In genomic region chr3:44132593-44132992, GRCh38 we compare ENCODE assay signal across 21 cellular contexts.
DNase-seq lines count a peak whose midpoint lies in the region; ATAC-seq, FAIRE-seq and TF ChIP-seq lines count a peak whose summit lies in the region.
"Had no signal": no experiment of that assay in that cellular context is flagged by ENCODE, and none has a peak within 500 bp of the region (broad histone marks: within the 10 kb centered on the region; RNA-seq: fewer than 3 reads in every experiment).

No MANE protein-coding gene starts in this region.

- no peak overlapping the region for H3K56ac ChIP-seq in IMR-90 (ENCODE audit: extremely low read depth, insufficient read depth, low read length)

- no peak overlapping the region for H3K14ac ChIP-seq in IMR-90 (replicated peaks; ENCODE audit: low read depth, low read length)

- H3K9me3 Mint-ChIP-seq in Caco-2 (ENCODE audit: unreplicated experiment): no peaks in the 10 kb centered on the region
- H3K9me3 Mint-ChIP-seq: CD4-positive, alpha-beta T cell; CD8-positive, alpha-beta T cell had no signal

- WGBS in A549 (ENCODE audit: missing lambda C conversion rate): 15% methylated on average over 7 of the region's 7 CpGs
- WGBS in IMR-90 (ENCODE audit: extremely low coverage in 2 of 2, insufficient read length in 1 of 2), 2 experiments: 60% methylated on average over 1 of the region's 7 CpGs; no CpG with 5 or more reads in 1 of the 2 experiments

- H2AFZ ChIP-seq in IMR-90 (replicated peaks; ENCODE audit: low read length, poor library complexity) (no peak overlapping the region), neural cell (ENCODE audit: low read depth, low read length) (no peak overlapping the region)

- no peak overlapping the region for H4K91ac ChIP-seq in IMR-90 (ENCODE audit: insufficient read depth, low read depth, low read length)

- H4K8ac ChIP-seq in IMR-90 (ENCODE audit: low read depth in 2 of 2, low read length in 2 of 2): no peak overlapping the region

- no peaks in the 10 kb centered on the region for H4K20me1 ChIP-seq in IMR-90 (ENCODE audit: insufficient read depth, low read length)
- no peaks in the 10 kb centered on the region for H4K20me1 ChIP-seq in neural cell (ENCODE audit: insufficient read depth)
- H4K20me1 ChIP-seq: BLaER1 treated with 17β-estradiol and CSF1 and Interleukin-3, amounts not matched to agents 10 nM and 100 nM had no signal

- H3K9me3 ChIP-seq in A549 (no peaks in the 10 kb centered on the region), IMR-90 (ENCODE audit: control insufficient read depth, insufficient read depth, low read length) (no peaks in the 10 kb centered on the region), neural cell (ENCODE audit: low read length) (no peaks in the 10 kb centered on the region), Caco-2 (no peaks in the 10 kb centered on the region)
- H3K9me3 ChIP-seq: BLaER1 treated with 17β-estradiol and CSF1 and Interleukin-3, amounts not matched to agents 10 nM and 100 nM had no signal

- no peak overlapping the region for H2BK120ac ChIP-seq in IMR-90 (ENCODE audit: low read depth, low read length)

- H3K9ac ChIP-seq in IMR-90 (ENCODE audit: low read depth, low read length) (no peak overlapping the region), neural cell (ENCODE audit: low read length) (peak overlapping the region; percentile 49)
- H3K9ac ChIP-seq: BLaER1 treated with 17β-estradiol and CSF1 and Interleukin-3, amounts not matched to agents 10 nM and 100 nM had no signal

- peaks cover 3% of the 10 kb centered on the region for H3F3A ChIP-seq in neural cell (ENCODE audit: insufficient read depth, low read length, poor library complexity, severe bottlenecking)

- H3K27me3 ChIP-seq in IMR-90 (ENCODE audit: control insufficient read depth, insufficient read depth, low read length) (no peaks in the 10 kb centered on the region), neural cell (ENCODE audit: insufficient read depth, low read depth, low read length) (no peaks in the 10 kb centered on the region), Caco-2 (replicated peaks; ENCODE audit: control insufficient read depth, insufficient read depth, low read length) (no peaks in the 10 kb centered on the region)
- H3K27me3 ChIP-seq: BLaER1 treated with 17β-estradiol and CSF1 and Interleukin-3, amounts not matched to agents 10 nM and 100 nM had no signal

- TF ChIP-seq RAD21 in A549 (conservative IDR thresholded peaks at IDR 0.05 in 1 of 2, IDR thresholded peaks at IDR 0.05 in 1 of 2) (no peak), IMR-90 (IDR thresholded peaks at IDR 0.05; ENCODE audit: low read length) (no peak), neural cell (conservative IDR thresholded peaks at IDR 0.05) (peak; percentile 25)

- BruUV-seq in IMR-90 (replicated peaks; lab: Mats Ljungman, UMichigan) (no TSS peak), Caco-2 (replicated peaks; lab: Mats Ljungman, UMichigan) (no TSS peak)

- H3K4ac ChIP-seq in IMR-90 (ENCODE audit: low read depth, low read length): no peak overlapping the region

- no peak for TF ChIP-seq POLR2A in A549 (IDR thresholded peaks at IDR 0.05; ENCODE audit: low read length)
- no peak for TF ChIP-seq POLR2A in IMR-90 (IDR thresholded peaks at IDR 0.05; ENCODE audit: low read depth, low read length)

- H3K4me1 Mint-ChIP-seq in Caco-2 (ENCODE audit: low read depth, unreplicated experiment): no peaks in the 10 kb centered on the region

- H3K18ac ChIP-seq in IMR-90 (ENCODE audit: low read depth, low read length): no peak overlapping the region

- DNase-seq in A549 (ENCODE audit: low read depth in 1 of 2, low spot score in 1 of 2): no peak
- DNase-seq in IMR-90: no peak
- DNase-seq in Caco-2: no peak
- no peak for DNase-seq in activated effector memory CD4-positive, alpha-beta T cell treated with Interleukin-2 at 50 U/mL for 16 hours
- DNase-seq: 8988T; AML-193; CD4-positive, alpha-beta T cell; CD8-positive, alpha-beta T cell; DMS 273 treated with DMSO at 0.1 percent for 48 hours; DMS153; DMS53; DMS79; DND-41; GDM1 had no signal

- FAIRE-seq in A549 (lab: Jason Lieb, UNC): no peak
- FAIRE-seq: A204.1, GM12891, GM19239 had no signal

- CTCF ChIA-PET in A549 (lab: Yijun Ruan, JAX) (no interaction called here), IMR-90 (lab: Yijun Ruan, JAX) (no interaction called here), Caco-2 (lab: Charles Lee) (no interaction called here)

- TF ChIP-seq EP300 in A549 (IDR thresholded peaks at IDR 0.05) (no peak), neural cell (conservative IDR thresholded peaks at IDR 0.05; ENCODE audit: poor library complexity, severe bottlenecking) (peak; percentile 86)

- POLR2A ChIA-PET in A549 (lab: Yijun Ruan, JAX): no interaction called here
- POLR2A ChIA-PET in IMR-90 (lab: Charles Lee; ENCODE audit: unreplicated experiment): no interaction called here
- POLR2A ChIA-PET in Caco-2 (lab: Charles Lee): no interaction called here

- H2AK5ac ChIP-seq in IMR-90 (ENCODE audit: low read depth, low read length): no peak overlapping the region

- no peak overlapping the region for H3K27ac Mint-ChIP-seq in Caco-2 (ENCODE audit: unreplicated experiment)
- H3K27ac Mint-ChIP-seq: B cell; CD4-positive, alpha-beta T cell; CD8-positive, alpha-beta T cell had no signal

- no peak overlapping the region for H4K5ac ChIP-seq in IMR-90 (ENCODE audit: low read depth, low read length)

- no peaks in the 10 kb centered on the region for H3K9me1 ChIP-seq in IMR-90 (ENCODE audit: insufficient read depth, low read length)

- dilution Hi-C loops in IMR-90 (cut with HindIII; ENCODE audit: low sequenced_read_pairs, unreplicated experiment): no loop called here

- H3K4me3 ChIP-seq in A549 (no peak overlapping the region), IMR-90 (ENCODE audit: insufficient read depth, low read depth, low read length) (no peak overlapping the region), neural cell (ENCODE audit: low read length) (peak overlapping the region; percentile 31), Caco-2 (ENCODE audit: low read depth, low read length) (no peak overlapping the region)
- H3K4me3 ChIP-seq: BLaER1 treated with 17β-estradiol and CSF1 and Interleukin-3, amounts not matched to agents 10 nM and 100 nM had no signal

- no peak overlapping the region for H3K23ac ChIP-seq in IMR-90 (ENCODE audit: low read depth, low read length)

- no peak overlapping the region for H2BK20ac ChIP-seq in IMR-90 (ENCODE audit: low read depth, low read length)

- no peak overlapping the region for H3K4me3 Mint-ChIP-seq in Caco-2 (ENCODE audit: unreplicated experiment)
- H3K4me3 Mint-ChIP-seq: B cell; CD4-positive, alpha-beta T cell; CD8-positive, alpha-beta T cell had no signal

- H3K4me1 ChIP-seq in A549: no peaks in the 10 kb centered on the region
- no peaks in the 10 kb centered on the region for H3K4me1 ChIP-seq in IMR-90 (ENCODE audit: control insufficient read depth, insufficient read depth, low read length)
- H3K4me1 ChIP-seq in Caco-2: no peaks in the 10 kb centered on the region

- no peaks in the 10 kb centered on the region for H3K79me2 ChIP-seq in neural cell (replicated peaks; ENCODE audit: insufficient read depth, low read length)

- H3K36me3 ChIP-seq in IMR-90 (ENCODE audit: control insufficient read depth, insufficient read depth, low read length) (no peaks in the 10 kb centered on the region), neural cell (ENCODE audit: insufficient read depth, low read length) (no peaks in the 10 kb centered on the region), Caco-2 (ENCODE audit: control insufficient read depth, insufficient read depth, low read length) (no peaks in the 10 kb centered on the region)
- H3K36me3 ChIP-seq: BLaER1 treated with 17β-estradiol and CSF1 and Interleukin-3, amounts not matched to agents 10 nM and 100 nM had no signal

- no peaks in the 10 kb centered on the region for H3K79me1 ChIP-seq in IMR-90 (ENCODE audit: low read depth in 1 of 2, low read length in 2 of 2)

- H2BK15ac ChIP-seq in IMR-90 (ENCODE audit: low read depth, low read length): no peak overlapping the region

- no peak overlapping the region for H2AK9ac ChIP-seq in IMR-90 (replicated peaks; ENCODE audit: low read depth, low read length, poor library complexity)

- no peaks in the 10 kb centered on the region for H3K36me3 Mint-ChIP-seq in Caco-2 (ENCODE audit: insufficient read depth, unreplicated experiment)
- H3K36me3 Mint-ChIP-seq: CD8-positive, alpha-beta T cell had no signal

- no peak overlapping the region for H3K4me2 ChIP-seq in A549
- H3K4me2 ChIP-seq in IMR-90 (ENCODE audit: low read depth, low read length): no peak overlapping the region
- H3K4me2 ChIP-seq in neural cell (ENCODE audit: low read length): peak overlapping the region; percentile 54
- H3K4me2 ChIP-seq: BLaER1 treated with 17β-estradiol and CSF1 and Interleukin-3, amounts not matched to agents 10 nM and 100 nM had no signal

- peaks cover 11% of the 10 kb centered on the region for H3K27me3 Mint-ChIP-seq in Caco-2 (ENCODE audit: insufficient read depth, unreplicated experiment)

- no peaks in the 10 kb centered on the region for H3K9me2 ChIP-seq in neural cell (ENCODE audit: insufficient read depth, low read length)

- H3K27ac ChIP-seq in A549: no peak overlapping the region
- H3K27ac ChIP-seq in IMR-90 (ENCODE audit: insufficient read depth, low read length): no peak overlapping the region
- H3K27ac ChIP-seq in neural cell (ENCODE audit: low read length): peak overlapping the region; percentile 85
- H3K27ac ChIP-seq: BLaER1 treated with 17β-estradiol and CSF1 and Interleukin-3, amounts not matched to agents 10 nM and 100 nM; C4-2B had no signal

- TF ChIP-seq CTCF in A549 (IDR thresholded peaks at IDR 0.05) (no peak), IMR-90 (conservative IDR thresholded peaks at IDR 0.05; ENCODE audit: low read depth, low read length) (no peak), neural cell (IDR thresholded peaks at IDR 0.05; ENCODE audit: poor library complexity, severe bottlenecking) (no peak), Caco-2 (IDR thresholded peaks at IDR 0.05; ENCODE audit: insufficient read depth in 1 of 2, low read depth in 1 of 2, low read length in 1 of 2, severe bottlenecking in 1 of 2, unreplicated experiment in 1 of 2) (no peak)

- ATAC-seq in A549 (no peak), IMR-90 (ENCODE audit: low read depth) (no peak)
- ATAC-seq: CD8-positive, alpha-beta T cell had no signal

- in situ Hi-C loops in IMR-90 (cut with MboI; ENCODE audit: low sequenced_read_pairs): no loop called here

- intact Hi-C loops in IMR-90 (cut with micrococcal nuclease) (no loop called here), Caco-2 (cut with micrococcal nuclease; ENCODE audit: unreplicated experiment) (no loop called here)

- no peak overlapping the region for H2BK5ac ChIP-seq in IMR-90 (ENCODE audit: low read depth, low read length, poor library complexity, severe bottlenecking)

TF ChIP-seq in A549, 52 proteins besides CTCF, POLR2A, EP300 and RAD21:
- no peak for TF ChIP-seq KDM5A (IDR thresholded peaks at IDR 0.05)
- peak; percentile 41 for TF ChIP-seq MAFK (IDR thresholded peaks at IDR 0.05; ENCODE audit: partially characterized antibody)

TF ChIP-seq in neural cell, 6 proteins besides CTCF, POLR2A, EP300 and RAD21 (continues in another document):
- TF ChIP-seq SMC3 (conservative IDR thresholded peaks at IDR 0.05; ENCODE audit: poor library complexity) (no peak), MXI1 (conservative IDR thresholded peaks at IDR 0.05; ENCODE audit: poor library complexity, severe bottlenecking) (no peak), POLR2AphosphoS5 (IDR thresholded peaks at IDR 0.05) (peak; percentile 56), TAF1 (IDR thresholded peaks at IDR 0.05; ENCODE audit: low read depth) (peak; percentile 44)
